Comparison of ENCODE assay signal across 14 cellular contexts in genomic region chr22:48222742-48223487, GRCh38.
DNase-seq lines count a peak whose midpoint lies in the region; ATAC-seq and TF ChIP-seq lines count a peak whose summit lies in the region.
"Had no signal": no experiment of that assay in that cellular context is flagged by ENCODE, and none has a peak within 500 bp of the region (broad histone marks: within the 10 kb centered on the region; RNA-seq: fewer than 3 reads in every experiment).

No MANE protein-coding gene starts in this region.

- in situ Hi-C loops in G401 (cut with HindIII; ENCODE audit: low sequenced_read_pairs): no loop called here

- no peaks in the 10 kb centered on the region for H3K4me1 Mint-ChIP-seq in osteocyte (ENCODE audit: unreplicated experiment)
- H3K4me1 Mint-ChIP-seq in activated naive CD8-positive, alpha-beta T cell treated with anti-CD3 and anti-CD28 coated beads, Interleukin-2, amount 50 U/mL, for 24 hours: no peaks in the 10 kb centered on the region
- H3K4me1 Mint-ChIP-seq: CD4-positive, alpha-beta memory T cell had no signal

- DNase-seq in G401 (ENCODE audit: low spot score) (peak; percentile 8), left lobe of liver (ENCODE audit: low spot score) (peak; percentile 23), osteocyte (ENCODE audit: extremely low spot score, unreplicated experiment) (peak; percentile 60), AG08395 (ENCODE audit: low spot score) (no peak)
- DNase-seq in activated naive CD8-positive, alpha-beta T cell treated with anti-CD3 and anti-CD28 coated beads, Interleukin-2, amount 50 U/mL, for 24 hours: no peak
- no peak for DNase-seq in NK-92 treated with Interleukin-12 subunit alpha and Interleukin-12 subunit beta, amount 100 ng/mL, for 24 hours (lab: John Stamatoyannopoulos, UW)
- DNase-seq: BE2C; CD4-positive, alpha-beta memory T cell; DMS79; GOT3; H9 had no signal

- peaks cover 17% of the 10 kb centered on the region for H3K9me3 Mint-ChIP-seq in osteocyte (ENCODE audit: unreplicated experiment)
- peaks cover 8% of the 10 kb centered on the region for H3K9me3 Mint-ChIP-seq in activated naive CD8-positive, alpha-beta T cell treated with anti-CD3 and anti-CD28 coated beads, Interleukin-2, amount 50 U/mL, for 24 hours

- H3K36me3 Mint-ChIP-seq in osteocyte (ENCODE audit: unreplicated experiment): no peaks in the 10 kb centered on the region
- no peaks in the 10 kb centered on the region for H3K36me3 Mint-ChIP-seq in activated naive CD8-positive, alpha-beta T cell treated with anti-CD3 and anti-CD28 coated beads, Interleukin-2, amount 50 U/mL, for 24 hours (ENCODE audit: low read depth)
- H3K36me3 Mint-ChIP-seq: CD4-positive, alpha-beta memory T cell had no signal

- H3K27ac Mint-ChIP-seq in osteocyte (ENCODE audit: unreplicated experiment): no peak overlapping the region
- no peak overlapping the region for H3K27ac Mint-ChIP-seq in activated naive CD8-positive, alpha-beta T cell treated with anti-CD3 and anti-CD28 coated beads, Interleukin-2, amount 50 U/mL, for 24 hours
- H3K27ac Mint-ChIP-seq: H9 had no signal

- no peak overlapping the region for H3K4me3 Mint-ChIP-seq in osteocyte (ENCODE audit: unreplicated experiment)
- no peak overlapping the region for H3K4me3 Mint-ChIP-seq in activated naive CD8-positive, alpha-beta T cell treated with anti-CD3 and anti-CD28 coated beads, Interleukin-2, amount 50 U/mL, for 24 hours
- H3K4me3 Mint-ChIP-seq: CD4-positive, alpha-beta memory T cell; H9 had no signal

- TF ChIP-seq CTCF in osteocyte (IDR thresholded peaks at IDR 0.05): no peak

- H3K27me3 Mint-ChIP-seq in osteocyte (ENCODE audit: unreplicated experiment): no peaks in the 10 kb centered on the region
- H3K27me3 Mint-ChIP-seq in activated naive CD8-positive, alpha-beta T cell treated with anti-CD3 and anti-CD28 coated beads, Interleukin-2, amount 50 U/mL, for 24 hours: peaks cover 3% of the 10 kb centered on the region

- no peak for ATAC-seq in left lobe of liver
- no peak for ATAC-seq in GM19328 (IDR thresholded peaks at IDR 0.05; ENCODE audit: unreplicated experiment)
- no peak for ATAC-seq in activated naive CD8-positive, alpha-beta T cell treated with anti-CD3 and anti-CD28 coated beads, Interleukin-2, amount 50 U/mL, for 24 hours

- H3K27ac ChIP-seq in angular gyrus (ENCODE audit: low read depth, low read length): peak overlapping the region; percentile 55
- H3K27ac ChIP-seq: C4-2B had no signal

Comparison
In these comparisons a context has a peak if more than half of its experiments do, and no peak if none do; other contexts are left out.
1. DNase-seq: peak in G401 (single experiment), left lobe of liver (single experiment) and osteocyte (single experiment); none in AG08395 (single experiment), activated naive CD8-positive, alpha-beta T cell treated with anti-CD3 and anti-CD28 coated beads, Interleukin-2, amount 50 U/mL, for 24 hours (single experiment) and NK-92 treated with Interleukin-12 subunit alpha and Interleukin-12 subunit beta, amount 100 ng/mL, for 24 hours (single experiment).